ENCODE assay signal across 9 cellular contexts in the genomic region with DNA sequence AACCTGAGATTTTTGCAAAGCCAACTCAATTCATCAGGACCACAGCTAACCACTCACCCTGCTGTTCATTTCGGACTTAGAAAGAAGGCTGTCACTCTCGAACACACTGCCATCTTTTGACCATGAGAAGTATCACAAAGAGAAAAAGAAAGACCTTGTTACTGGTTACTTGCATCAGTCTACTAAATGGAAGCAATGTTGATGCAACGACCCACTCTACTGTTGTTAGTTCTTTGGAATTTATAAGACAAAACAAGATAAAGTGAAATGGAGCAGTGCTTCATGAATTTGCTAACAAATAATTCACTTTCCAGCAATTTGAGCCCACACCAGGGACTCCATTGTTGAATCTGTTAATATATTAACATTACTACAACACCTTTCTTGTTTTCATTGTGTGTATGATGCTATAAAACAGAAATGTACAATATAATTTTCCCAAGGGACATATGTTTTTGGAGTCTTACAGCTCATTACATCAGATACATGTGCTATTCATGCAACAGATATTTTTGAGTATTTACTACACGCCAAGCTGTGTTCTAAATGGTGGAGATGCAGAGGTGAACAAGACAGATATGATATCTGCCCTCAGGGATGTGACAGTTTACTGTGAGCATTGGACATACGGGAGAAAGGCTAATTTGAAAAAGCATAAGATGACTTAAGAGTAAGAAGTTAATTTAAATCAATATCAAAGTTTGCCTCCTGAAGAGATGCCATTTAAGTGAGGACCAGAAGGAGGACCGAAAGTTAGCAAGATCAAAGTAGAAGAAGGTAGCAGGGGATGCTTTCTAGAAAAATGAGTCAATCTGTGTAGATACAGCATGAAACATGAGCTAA.
DNase-seq lines count a peak whose midpoint lies in the region; ATAC-seq and TF ChIP-seq lines count a peak whose summit lies in the region.
"Had no signal": no experiment of that assay in that cellular context is flagged by ENCODE, and none has a peak within 500 bp of the region (broad histone marks: within the 10 kb centered on the region; RNA-seq: fewer than 3 reads in every experiment).

No MANE protein-coding gene starts in this region.

- POLR2A ChIA-PET in AG04450 (lab: Yijun Ruan, JAX), result interaction anchor here (0.6 kb wide), 1 partner anchor 19 kb away, joined by 3 read pairs; no protein-coding TSS in a partner anchor
- POLR2A ChIA-PET in activated B cell treated with CpG ODN at 0.5 μM for 24 hours (lab: Charles Lee), result interaction anchor here (0.6 kb wide), 1 partner anchor 155 kb away, joined by 8 read pairs; no protein-coding TSS in a partner anchor

- peaks cover 0 to 21% (median 7%) of the 10 kb centered on the region in 9 donors for H3K4me1 ChIP-seq in heart right ventricle

- H3K36me3 Mint-ChIP-seq in activated B cell treated with CpG ODN at 0.5 μM for 24 hours (ENCODE audit: low read depth), result no peaks in the 10 kb centered on the region
- H3K36me3 Mint-ChIP-seq: IgD-negative memory B cell had no signal

- no peaks in the 10 kb centered on the region for H3K9me3 ChIP-seq in AG04450 (ENCODE audit: control insufficient read depth, insufficient read depth, low read length)
- H3K9me3 ChIP-seq in heart right ventricle, result no peaks in the 10 kb centered on the region

- ATAC-seq in HG02623 (IDR thresholded peaks at IDR 0.05; ENCODE audit: unreplicated experiment) (peak; percentile 94), activated B cell treated with CpG ODN at 0.5 μM for 24 hours (ENCODE audit: low read depth) (peak; percentile 68), heart right ventricle (peak in 5 of 8 donors; percentile 40 to 72 (median 68))

- H3K9me3 Mint-ChIP-seq in activated B cell treated with CpG ODN at 0.5 μM for 24 hours, result no peaks in the 10 kb centered on the region
- H3K9me3 Mint-ChIP-seq: IgD-negative memory B cell had no signal

- intact Hi-C loops in activated B cell treated with CpG ODN at 0.5 μM for 24 hours (cut with micrococcal nuclease), result loop anchor here (1.0 to 5.0 kb wide), 6 partner anchors 85 to 343 kb away; a partner anchor contains a TSS
- intact Hi-C loops in heart right ventricle (cut with DNase I), result loop anchor here (2.0 to 10.0 kb wide), 4 partner anchors 93 to 155 kb away; no protein-coding TSS in a partner anchor

- H3K27ac ChIP-seq in AG04450 (ENCODE audit: low read depth, low read length) (no peak overlapping the region), heart right ventricle (no peak overlapping the region)

- CTCF ChIA-PET in AG04450 (lab: Charles Lee) (interaction anchor here (0.5 to 3.3 kb wide), 40 partner anchors 8 to 1087 kb away, joined by 3 to 55 read pairs (median 4); a partner anchor contains a TSS), activated B cell treated with CpG ODN at 0.5 μM for 24 hours (lab: Charles Lee) (interaction anchor here (0.6 to 3.8 kb wide), 16 partner anchors 8 to 343 kb away, joined by 3 to 55 read pairs (median 4); no protein-coding TSS in a partner anchor)

- peaks cover 2% of the 10 kb centered on the region for H3K27me3 Mint-ChIP-seq in activated B cell treated with CpG ODN at 0.5 μM for 24 hours

- H3K4me3 Mint-ChIP-seq in activated B cell treated with CpG ODN at 0.5 μM for 24 hours, result no peak overlapping the region
- H3K4me3 Mint-ChIP-seq: IgD-negative memory B cell had no signal

- 42 to 44% methylated on average over 6 of the region's 6 CpGs for WGBS in heart right ventricle, 2 donors

- H3K4me3 ChIP-seq in AG04450 (ENCODE audit: low read depth, low read length) (no peak overlapping the region), heart right ventricle (no peak overlapping the region), skeletal muscle cell (ENCODE audit: low read depth, low read length) (no peak overlapping the region)

- no peaks in the 10 kb centered on the region for H3K36me3 ChIP-seq in heart right ventricle

- no peaks in the 10 kb centered on the region for H3K27me3 ChIP-seq in AG04450 (ENCODE audit: control insufficient read depth, insufficient read depth, low read length)
- peaks cover 0 to 5% (median 0%) of the 10 kb centered on the region in 7 donors for H3K27me3 ChIP-seq in heart right ventricle

- peak; percentile 59 for DNase-seq in AG04450 (ENCODE audit: low read depth, low spot score)
- DNase-seq in NCI-H1048 (lab: John Stamatoyannopoulos, UW), result peak; percentile 6
- no peak for DNase-seq in activated B cell treated with CpG ODN at 0.5 μM for 24 hours
- no peak for DNase-seq in heart right ventricle
- peak; percentile 87 for DNase-seq in skeletal muscle cell (ENCODE audit: low read depth)
- DNase-seq in activated CD4-positive, CD25-positive, alpha-beta regulatory T cell (lab: John Stamatoyannopoulos, UW), result no peak

- no peak overlapping the region for H3K27ac Mint-ChIP-seq in activated B cell treated with CpG ODN at 0.5 μM for 24 hours
- H3K27ac Mint-ChIP-seq: IgD-negative memory B cell had no signal

- H3K4me1 Mint-ChIP-seq in activated B cell treated with CpG ODN at 0.5 μM for 24 hours, result no peaks in the 10 kb centered on the region

- TF ChIP-seq CTCF in AG04450 (IDR thresholded peaks at IDR 0.05; ENCODE audit: low read depth, low read length), result peak; percentile 64
- TF ChIP-seq CTCF in GM12873 (IDR thresholded peaks at IDR 0.05; ENCODE audit: insufficient read depth, low read depth, low read length, missing control alignments), result peak; percentile 65
- TF ChIP-seq CTCF in activated B cell treated with CpG ODN at 0.5 μM for 24 hours (IDR thresholded peaks at IDR 0.05), result no peak
- peak; percentile 9 to 72 (median 60) for TF ChIP-seq CTCF in heart right ventricle (IDR thresholded peaks at IDR 0.05)

Comparison
In these comparisons a context has a peak if more than half of its experiments do, and no peak if none do; other contexts are left out.
1. DNase-seq: peak in AG04450 (single experiment), NCI-H1048 (single experiment) and skeletal muscle cell (single experiment); none in activated B cell treated with CpG ODN at 0.5 μM for 24 hours (single experiment), heart right ventricle (0 of 2) and activated CD4-positive, CD25-positive, alpha-beta regulatory T cell (0 of 4).
2. Peak in every context shown above with its lines, with median percentiles within 50 percentile points of each other: ATAC-seq.